1 cellular context compared by ENCODE assay signal in the genomic region with DNA sequence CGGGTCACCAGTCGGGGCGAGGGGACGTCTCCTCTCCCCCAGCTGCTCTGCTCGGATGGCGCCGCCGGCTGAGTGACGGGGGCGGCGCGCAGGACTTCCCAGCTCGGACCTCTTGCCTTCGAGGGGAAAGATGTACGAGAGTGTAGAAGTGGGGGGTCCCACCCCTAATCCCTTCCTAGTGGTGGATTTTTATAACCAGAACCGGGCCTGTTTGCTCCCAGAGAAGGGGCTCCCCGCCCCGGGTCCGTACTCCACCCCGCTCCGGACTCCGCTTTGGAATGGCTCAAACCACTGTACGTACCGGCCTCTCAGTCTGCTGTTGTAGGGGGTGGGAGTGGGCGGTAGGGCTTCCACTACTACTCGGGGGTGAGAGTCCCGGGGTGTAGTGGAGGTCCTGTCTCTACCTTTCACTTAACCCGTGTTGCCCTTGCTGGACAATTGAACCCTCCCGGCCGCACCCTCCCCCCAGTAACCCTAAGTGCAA.
A peak's percentile ranks its signal among the peaks of the same experiment; 100 is the strongest.
TF ChIP-seq lines count a peak whose summit lies in the region.

No MANE protein-coding gene starts in this region.

TF ChIP-seq in HepG2, 621 proteins besides CTCF, POLR2A, EP300 and RAD21:
- TF ChIP-seq XRCC5 (optimal IDR thresholded peaks at IDR 0.05; ENCODE audit: low read length) (peak; percentile 5), ZFP36 (IDR thresholded peaks at IDR 0.05; ENCODE audit: borderline replicate concordance, low read depth, low read length, partially characterized antibody) (no peak), TIGD3 (CRISPR knock-in tag; IDR thresholded peaks at IDR 0.05; ENCODE audit: borderline replicate concordance) (peak; percentile 58; the same call in 1 of the 2 replicates), GLI4 (CRISPR knock-in tag; IDR thresholded peaks at IDR 0.05; ENCODE audit: borderline replicate concordance) (peak; percentile 26; the same call in 1 of the 2 replicates), ZBTB43 (CRISPR knock-in tag; conservative IDR thresholded peaks at IDR 0.05) (0 out of 2 replicates have a peak, but pooled peaks have one; percentile 4), ZSCAN12 (CRISPR knock-in tag; IDR thresholded peaks at IDR 0.05) (no peak), ZBTB8A (CRISPR knock-in tag; IDR thresholded peaks at IDR 0.05; ENCODE audit: borderline replicate concordance, low read depth) (no peak), ZNF768 (CRISPR knock-in tag; IDR thresholded peaks at IDR 0.05) (0 out of 2 replicates have a peak, but pooled peaks have one; percentile 22), FOXP4 (CRISPR knock-in tag; IDR thresholded peaks at IDR 0.05) (no peak), ZNF513 (CRISPR knock-in tag; conservative IDR thresholded peaks at IDR 0.05) (no peak), NBN (conservative IDR thresholded peaks at IDR 0.05) (no peak), MED8 (CRISPR knock-in tag; IDR thresholded peaks at IDR 0.05; ENCODE audit: insufficient replicate concordance) (no peak), MAZ (IDR thresholded peaks at IDR 0.05; ENCODE audit: borderline replicate concordance, low read depth, low read length) (no peak), MAZ (CRISPR knock-in tag; IDR thresholded peaks at IDR 0.05; ENCODE audit: low read depth) (0 out of 2 replicates have a peak, but pooled peaks have one; percentile 21), ZNF589 (CRISPR knock-in tag; conservative IDR thresholded peaks at IDR 0.05) (0 out of 2 replicates have a peak, but pooled peaks have one; percentile 10), ZNF441 (CRISPR knock-in tag; IDR thresholded peaks at IDR 0.05; ENCODE audit: borderline replicate concordance) (0 out of 2 replicates have a peak, but pooled peaks have one; percentile 13), HNRNPL (IDR thresholded peaks at IDR 0.05; ENCODE audit: low read depth, low read length) (0 out of 2 replicates have a peak, but pooled peaks have one; percentile 16), ZNF746 (CRISPR knock-in tag; IDR thresholded peaks at IDR 0.05) (0 out of 2 replicates have a peak, but pooled peaks have one; percentile 9), ZNF136 (CRISPR knock-in tag; IDR thresholded peaks at IDR 0.05; ENCODE audit: low read depth) (no peak), ISX (CRISPR knock-in tag; conservative IDR thresholded peaks at IDR 0.05) (no peak), HNF4G (IDR thresholded peaks at IDR 0.05; ENCODE audit: borderline replicate concordance, low read depth, low read length) (no peak), HNF4G (CRISPR knock-in tag; IDR thresholded peaks at IDR 0.05; ENCODE audit: borderline replicate concordance, low read depth) (0 out of 2 replicates have a peak, but pooled peaks have one; percentile 17), XBP1 (CRISPR knock-in tag; IDR thresholded peaks at IDR 0.05) (no peak), MEF2D (CRISPR knock-in tag; IDR thresholded peaks at IDR 0.05) (0 out of 2 replicates have a peak, but pooled peaks have one; percentile 10), SIN3A (IDR thresholded peaks at IDR 0.05; ENCODE audit: borderline replicate concordance, low read depth, low read length) (peak; percentile 21; the same call in 1 of the 2 replicates), HOXA3 (CRISPR knock-in tag; IDR thresholded peaks at IDR 0.05) (0 out of 2 replicates have a peak, but pooled peaks have one; percentile 4), MAFF (IDR thresholded peaks at IDR 0.05; ENCODE audit: low read depth, low read length) (no peak), ZNF414 (CRISPR knock-in tag; IDR thresholded peaks at IDR 0.05) (peak; percentile 2; the same call in 1 of the 2 replicates), EEA1 (CRISPR knock-in tag; IDR thresholded peaks at IDR 0.05; ENCODE audit: borderline replicate concordance) (0 out of 2 replicates have a peak, but pooled peaks have one; percentile 30), GFI1 (CRISPR knock-in tag; IDR thresholded peaks at IDR 0.05; ENCODE audit: borderline replicate concordance) (no peak; the same call in 1 of the 2 replicates), TMF1 (CRISPR knock-in tag; IDR thresholded peaks at IDR 0.05; ENCODE audit: low read depth) (0 out of 2 replicates have a peak, but pooled peaks have one; percentile 8), SMARCC2 (IDR thresholded peaks at IDR 0.05) (no peak), ZBTB20 (CRISPR knock-in tag; IDR thresholded peaks at IDR 0.05; ENCODE audit: borderline replicate concordance, low read depth) (no peak; the same call in 1 of the 2 replicates), FOSL1 (CRISPR knock-in tag; IDR thresholded peaks at IDR 0.05; ENCODE audit: borderline replicate concordance) (no peak), SCMH1 (CRISPR knock-in tag; IDR thresholded peaks at IDR 0.05; ENCODE audit: borderline replicate concordance) (no peak), ZNF777 (CRISPR knock-in tag; IDR thresholded peaks at IDR 0.05) (peak; percentile 78), ZBTB7B (CRISPR knock-in tag; IDR thresholded peaks at IDR 0.05) (0 out of 2 replicates have a peak, but pooled peaks have one; percentile 1), PHF20 (CRISPR knock-in tag; IDR thresholded peaks at IDR 0.05) (peak; percentile 23; the same call in 1 of the 2 replicates)
- TF ChIP-seq, protein P1, sequence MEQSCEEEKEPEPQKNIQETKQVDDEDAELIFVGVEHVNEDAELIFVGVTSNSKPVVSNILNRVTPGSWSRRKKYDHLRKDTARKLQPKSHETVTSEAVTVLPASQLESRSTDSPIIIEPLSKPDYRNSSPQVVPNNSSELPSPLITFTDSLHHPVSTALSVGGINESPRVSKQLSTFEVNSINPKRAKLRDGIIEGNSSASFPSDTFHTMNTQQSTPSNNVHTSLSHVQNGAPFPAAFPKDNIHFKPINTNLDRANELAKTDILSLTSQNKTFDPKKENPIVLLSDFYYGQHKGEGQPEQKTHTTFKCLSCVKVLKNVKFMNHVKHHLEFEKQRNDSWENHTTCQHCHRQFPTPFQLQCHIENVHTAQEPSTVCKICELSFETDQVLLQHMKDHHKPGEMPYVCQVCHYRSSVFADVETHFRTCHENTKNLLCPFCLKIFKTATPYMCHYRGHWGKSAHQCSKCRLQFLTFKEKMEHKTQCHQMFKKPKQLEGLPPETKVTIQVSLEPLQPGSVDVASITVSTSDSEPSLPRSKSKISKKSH (CRISPR knock-in tag; IDR thresholded peaks at IDR 0.05; ENCODE audit: borderline replicate concordance) = peak; percentile 6; the same call in 1 of the 2 replicates
- TF ChIP-seq, protein P2, sequence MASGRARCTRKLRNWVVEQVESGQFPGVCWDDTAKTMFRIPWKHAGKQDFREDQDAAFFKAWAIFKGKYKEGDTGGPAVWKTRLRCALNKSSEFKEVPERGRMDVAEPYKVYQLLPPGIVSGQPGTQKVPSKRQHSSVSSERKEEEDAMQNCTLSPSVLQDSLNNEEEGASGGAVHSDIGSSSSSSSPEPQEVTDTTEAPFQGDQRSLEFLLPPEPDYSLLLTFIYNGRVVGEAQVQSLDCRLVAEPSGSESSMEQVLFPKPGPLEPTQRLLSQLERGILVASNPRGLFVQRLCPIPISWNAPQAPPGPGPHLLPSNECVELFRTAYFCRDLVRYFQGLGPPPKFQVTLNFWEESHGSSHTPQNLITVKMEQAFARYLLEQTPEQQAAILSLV (CRISPR knock-in tag; IDR thresholded peaks at IDR 0.05; ENCODE audit: borderline replicate concordance) = no peak
